8 cellular contexts compared by ENCODE assay signal in genomic region chr3:196967412-196968232, GRCh38. TPM values are rescaled to one million over a fixed set of nuclear protein-coding genes. Genes with fewer than 3 reads are reported as not detected.
DNase-seq lines count a peak whose midpoint lies in the region; ATAC-seq and TF ChIP-seq lines count a peak whose summit lies in the region.

No MANE protein-coding gene starts in this region.

- TF ChIP-seq CTCF in 22Rv1 (IDR thresholded peaks at IDR 0.05): no peak
- no peak for TF ChIP-seq CTCF in HFFc6 (IDR thresholded peaks at IDR 0.05)

- H3K27ac ChIP-seq in 22Rv1 (peak overlapping the region; percentile 68; the same call in 1 of the 2 replicates), aorta (ENCODE audit: low read depth in 1 of 2, low read length in 2 of 2) (no peak overlapping the region)

- H3K4me1 Mint-ChIP-seq in HFFc6 (ENCODE audit: low read depth): peaks cover 14% of the 10 kb centered on the region; the same call in 1 of the 2 replicates
- H3K4me1 Mint-ChIP-seq in naive thymus-derived CD8-positive, alpha-beta T cell: peaks cover 3 to 12% (median 6%) of the 10 kb centered on the region in 4 donors

- H3K27ac Mint-ChIP-seq in HFFc6: no peak overlapping the region
- peak overlapping the region in 2 of 10 donors; percentile 11 to 30 for H3K27ac Mint-ChIP-seq in naive thymus-derived CD8-positive, alpha-beta T cell

- H3K36me3 ChIP-seq in aorta (ENCODE audit: control insufficient read depth in 1 of 2, insufficient read depth in 2 of 2, low read length in 1 of 2): no peaks in the 10 kb centered on the region

- peaks cover 6% of the 10 kb centered on the region; the same call in 1 of the 2 replicates for H3K27me3 Mint-ChIP-seq in HFFc6 (ENCODE audit: insufficient read depth)
- peaks cover 0 to 19% (median 10%) of the 10 kb centered on the region in 5 donors for H3K27me3 Mint-ChIP-seq in naive thymus-derived CD8-positive, alpha-beta T cell

- H3K4me3 Mint-ChIP-seq in HFFc6: peak overlapping the region; percentile 83
- H3K4me3 Mint-ChIP-seq in naive thymus-derived CD8-positive, alpha-beta T cell: peak overlapping the region; percentile 42 to 78 (median 72)

- peak overlapping the region in 1 of 2 donors; percentile 92 for H3K4me3 ChIP-seq in aorta (ENCODE audit: low read length in 2 of 2)

- POLR2A ChIA-PET in naive thymus-derived CD8-positive, alpha-beta T cell (lab: Charles Lee): interaction anchor here (1.5 to 3.7 kb wide), 2 partner anchors 8 to 26 kb away, joined by 6 to 14 read pairs; partner anchors contain the start of gene NCBP2

- no peaks in the 10 kb centered on the region for H3K4me1 ChIP-seq in aorta (ENCODE audit: control insufficient read depth in 1 of 2, insufficient read depth in 2 of 2, low read length in 2 of 2)

- intact Hi-C loops in aorta (cut with DNase I): loop anchor here in 1 of 2 donors (2.0 kb wide), 1 partner anchor 129 kb away; no protein-coding TSS in a partner anchor

- no peak for DNase-seq in HFFc6
- peak; percentile 11 for DNase-seq in cerebellar cortex (ENCODE audit: low spot score)
- DNase-seq in naive thymus-derived CD8-positive, alpha-beta T cell: no peak
- DNase-seq in aorta: no peak
- no peak for DNase-seq in AG20443 (ENCODE audit: low spot score)
- DNase-seq in NCI-H510A treated with DMSO at 0.1 percent for 48 hours (lab: John Stamatoyannopoulos, UW): no peak

- no peaks in the 10 kb centered on the region for H3K27me3 ChIP-seq in aorta (ENCODE audit: control insufficient read depth in 1 of 2, insufficient read depth in 2 of 2, low read length in 1 of 2)

- H3K9me3 Mint-ChIP-seq in HFFc6: no peaks in the 10 kb centered on the region
- H3K9me3 Mint-ChIP-seq in naive thymus-derived CD8-positive, alpha-beta T cell: no peaks in the 10 kb centered on the region

- H3K36me3 Mint-ChIP-seq in HFFc6 (ENCODE audit: low read depth): no peaks in the 10 kb centered on the region
- H3K36me3 Mint-ChIP-seq in naive thymus-derived CD8-positive, alpha-beta T cell: no peaks in the 10 kb centered on the region

- H3K9me3 ChIP-seq in aorta (ENCODE audit: control insufficient read depth, low read length): no peaks in the 10 kb centered on the region

- 76 to 77% methylated on average over 35 of the region's 35 CpGs for WGBS in aorta, 2 donors

- ATAC-seq in naive thymus-derived CD8-positive, alpha-beta T cell: no peak
- ATAC-seq in aorta (ENCODE audit: low FRiP score) (no peak), HG03025 (IDR thresholded peaks at IDR 0.05; ENCODE audit: low FRiP score, unreplicated experiment) (no peak)

RNA-seq across cellular contexts. Expression of gene PIGZ, which starts 1.0 kb away (rescaled TPM):
- 1 to 10 TPM; 2.9 to 4.3 (median 3.7) TPM for total RNA-seq in HFFc6 (2021; fragmentation: NEBNext Ultra II Directional; extraction: Animal tissue kit (Norgen Biotek cat#: 25700))
- under 1 TPM; 0.13 to 0.19 TPM for total RNA-seq in naive thymus-derived CD8-positive, alpha-beta T cell
- polyA plus RNA-seq in naive thymus-derived CD8-positive, alpha-beta T cell: under 1 TPM in 2 of 3 donors, not detected in 1; 0.32 to 0.55 TPM
- 1 to 10 TPM; 2.7 to 5.2 TPM for total RNA-seq in aorta
- polyA plus RNA-seq in aorta: 1 to 10 TPM; 2.3 to 9.0 TPM

RNA-seq across cellular contexts. Expression of gene NCBP2, which starts 25.3 kb away (rescaled TPM):
- 10 to 100 TPM; 73.6 to 82.2 (median 76.3) TPM for total RNA-seq in HFFc6 (2021; fragmentation: NEBNext Ultra II Directional; extraction: Animal tissue kit (Norgen Biotek cat#: 25700))
- total RNA-seq in naive thymus-derived CD8-positive, alpha-beta T cell: 10 to 100 TPM; 80.5 to 86.4 TPM
- polyA plus RNA-seq in naive thymus-derived CD8-positive, alpha-beta T cell: 10 to 100 TPM; 54.9 to 87.0 (median 70.8) TPM
- 10 to 100 TPM; 42.0 to 48.1 TPM for total RNA-seq in aorta
- polyA plus RNA-seq in aorta: 10 to 100 TPM; 40.3 to 59.6 TPM
